Comparison of ENCODE assay signal across 11 cellular contexts in genomic region chr13:30125422-30126073, GRCh38.
A peak's percentile ranks its signal among the peaks of the same experiment; 100 is the strongest.
DNase-seq lines count a peak whose midpoint lies in the region; ATAC-seq, FAIRE-seq and TF ChIP-seq lines count a peak whose summit lies in the region.
"Had no signal": no experiment of that assay in that cellular context is flagged by ENCODE, and none has a peak within 500 bp of the region (broad histone marks: within the 10 kb centered on the region; RNA-seq: fewer than 3 reads in every experiment).

No MANE protein-coding gene starts in this region.

- no peaks in the 10 kb centered on the region for H3K4me1 ChIP-seq in pancreas

- no peaks in the 10 kb centered on the region for H3K27me3 ChIP-seq in pancreas
- H3K27me3 ChIP-seq: esophagus squamous epithelium had no signal

- 40 to 60% methylated on average over 5 of the region's 5 CpGs for WGBS in pancreas, 2 donors

- H3K36me3 ChIP-seq in pancreas, result no peaks in the 10 kb centered on the region
- H3K36me3 ChIP-seq: esophagus squamous epithelium had no signal

- no peaks in the 10 kb centered on the region for H3K9me3 ChIP-seq in pancreas
- H3K9me3 ChIP-seq: esophagus squamous epithelium had no signal

- no peak for FAIRE-seq in pancreas (lab: Jason Lieb, UNC)

- DNase-seq in DMS53 (lab: John Stamatoyannopoulos, UW), result peak; percentile 96
- DNase-seq in NCI-H226, result peak; percentile 75
- peak; percentile 74 for DNase-seq in epithelial cell of prostate (ENCODE audit: low read depth, low spot score)
- no peak for DNase-seq in pancreas
- no peak for DNase-seq in NCI-H446 (lab: John Stamatoyannopoulos, UW)
- no peak for DNase-seq in globus pallidus (ENCODE audit: low spot score)
- DNase-seq: activated T-cell treated with anti-CD3 and anti-CD28 coated beads for 4 hours, DND-41, esophagus squamous epithelium had no signal

- no peak for TF ChIP-seq POLR2A in GM18505 (IDR thresholded peaks at IDR 0.05; ENCODE audit: borderline replicate concordance, extremely low read depth, insufficient read depth, insufficient read length)

- ATAC-seq in pancreas (peak in 3 of 4 donors; percentile 76 to 78 (median 77)), HG03159 (IDR thresholded peaks at IDR 0.05; ENCODE audit: unreplicated experiment) (no peak), GM18505 (IDR thresholded peaks at IDR 0.05; ENCODE audit: unreplicated experiment) (no peak)

- no peak overlapping the region for H3K4me3 ChIP-seq in pancreas
- H3K4me3 ChIP-seq: esophagus squamous epithelium had no signal

- intact Hi-C loops in pancreas (cut with DNase I), result loop anchor here in 1 of 3 donors (10.0 kb wide), 1 partner anchor 459 kb away; no protein-coding TSS in a partner anchor

- no peak overlapping the region for H3K27ac ChIP-seq in epithelial cell of prostate
- H3K27ac ChIP-seq in pancreas, result no peak overlapping the region

- TF ChIP-seq CTCF in pancreas (IDR thresholded peaks at IDR 0.05), result no peak

Comparison
In these comparisons a context has a peak if more than half of its experiments do, and no peak if none do; other contexts are left out.
1. DNase-seq: peak in DMS53 (single experiment), NCI-H226 (single experiment) and epithelial cell of prostate (single experiment); none in pancreas (0 of 6), NCI-H446 (0 of 2) and globus pallidus (single experiment).
2. ATAC-seq: peak in pancreas (3 of 4); none in HG03159 (single experiment) and GM18505 (single experiment).